In genomic region chr5:169634606-169635005, GRCh38 we compare ENCODE assay signal across 28 cellular contexts.
"Had no signal": no experiment of that assay in that cellular context is flagged by ENCODE, and none has a peak within 500 bp of the region (broad histone marks: within the 10 kb centered on the region; RNA-seq: fewer than 3 reads in every experiment).

No MANE protein-coding gene starts in this region.

- H3K27ac Mint-ChIP-seq: stimulated activated effector memory CD8-positive, alpha-beta T cell treated with anti-CD3 and anti-CD28 coated beads, Interleukin-12 subunit alpha, Interleukin-12 subunit beta, amount 100 ng/mL, for 72 hours; stimulated activated memory B cell treated with anti-CD40 and anti-IgM and Interleukin-4, amounts not matched to agents 10 μg/mL and 1 μg/mL and 100 μg/mL, for 72 hours; stimulated activated naive B cell treated with anti-CD40 and anti-IgM and Interleukin-4, amounts not matched to agents 10 μg/mL and 1 μg/mL and 100 μg/mL, for 72 hours; stimulated activated naive CD8-positive, alpha-beta T cell treated with anti-CD3 and anti-CD28 coated beads, Interleukin-15, amount 100 ng/mL, for 72 hours; stimulated activated naive CD8-positive, alpha-beta T cell treated with anti-CD3 and anti-CD28 coated beads, Interleukin-15, Interleukin-2, amounts not matched to agents 100 ng/mL and 50 ng/mL, for 24 hours; type B pancreatic cell had no signal

- H3K36me3 ChIP-seq: stomach, suprapubic skin, thoracic aorta, thyroid gland, tibial artery, tibial nerve, transverse colon, upper lobe of left lung, upper lobe of right lung, uterus, vagina had no signal

- DNase-seq: stimulated activated CD4-positive, alpha-beta T cell treated with anti-CD3 and anti-CD28 coated beads, Interleukin-2, amount 100 ng/mL, for 48 hours; stimulated activated CD4-positive, alpha-beta T cell treated with anti-CD3 and anti-CD28 coated beads, Interleukin-4, amount 100 ng/mL, for 1 hour; stimulated activated CD4-positive, alpha-beta T cell treated with anti-CD3 and anti-CD28 coated beads, Interleukin-4, amount 100 ng/mL, for 24 hours; stimulated activated CD4-positive, alpha-beta T cell treated with anti-CD3 and anti-CD28 coated beads, Interleukin-4, amount 100 ng/mL, for 4 hours; stimulated activated CD8-positive, alpha-beta memory T cell treated with anti-CD3 and anti-CD28 coated beads, Interleukin-4, amount 100 ng/mL, for 48 hours; stimulated activated naive B cell treated with anti-CD40 and anti-IgM and Interleukin-4, amounts not matched to agents 10 μg/mL and 1 μg/mL and 100 μg/mL, for 72 hours; stimulated activated naive CD4-positive, alpha-beta T cell; stimulated activated naive CD4-positive, alpha-beta T cell treated with Interleukin-2 at 50 U/mL for 16 hours; stimulated activated naive CD8-positive, alpha-beta T cell treated with anti-CD3 and anti-CD28 coated beads, Interleukin-15, amount 100 ng/mL, for 72 hours; stimulated activated naive CD8-positive, alpha-beta T cell treated with anti-CD3 and anti-CD28 coated beads, Interleukin-15, Interleukin-2, amounts not matched to agents 100 U/mL and 50 U/mL, for 24 hours; stomach; substantia nigra; testis; thyroid gland; tibial artery; transverse colon; trophoblast cell; upper lobe of left lung; upper lobe of right lung; uterus had no signal

- H3K36me3 Mint-ChIP-seq: type B pancreatic cell had no signal

- H3K27ac ChIP-seq: stomach, suprapubic skin, testis, thoracic aorta, thyroid gland, tibial artery, tibial nerve, transverse colon, upper lobe of left lung, upper lobe of right lung, uterus, vagina had no signal

- H3K9me3 ChIP-seq: testis, thoracic aorta, thyroid gland, upper lobe of right lung, uterus, vagina had no signal

- H3K4me3 ChIP-seq: stomach, suprapubic skin, testis, thoracic aorta, thyroid gland, tibial artery, tibial nerve, transverse colon, upper lobe of left lung, upper lobe of right lung, uterus, vagina had no signal

- H3K4me3 Mint-ChIP-seq: stimulated activated effector memory CD8-positive, alpha-beta T cell treated with anti-CD3 and anti-CD28 coated beads, Interleukin-12 subunit alpha, Interleukin-12 subunit beta, amount 100 ng/mL, for 72 hours; stimulated activated memory B cell treated with anti-CD40 and anti-IgM and Interleukin-4, amounts not matched to agents 10 μg/mL and 1 μg/mL and 100 μg/mL, for 72 hours; stimulated activated naive B cell treated with anti-CD40 and anti-IgM and Interleukin-4, amounts not matched to agents 10 μg/mL and 1 μg/mL and 100 μg/mL, for 72 hours; stimulated activated naive CD8-positive, alpha-beta T cell treated with anti-CD3 and anti-CD28 coated beads, Interleukin-15, amount 100 ng/mL, for 72 hours; stimulated activated naive CD8-positive, alpha-beta T cell treated with anti-CD3 and anti-CD28 coated beads, Interleukin-15, Interleukin-2, amounts not matched to agents 100 ng/mL and 50 ng/mL, for 24 hours; type B pancreatic cell had no signal

- H3K4me1 ChIP-seq: testis, transverse colon, upper lobe of right lung, uterus, vagina had no signal

- H3K27me3 ChIP-seq: testis, thyroid gland, upper lobe of left lung, uterus had no signal

- ATAC-seq: stimulated activated effector memory CD8-positive, alpha-beta T cell treated with anti-CD3 and anti-CD28 coated beads, Interleukin-12 subunit alpha, Interleukin-12 subunit beta, amount 100 ng/mL, for 72 hours; stimulated activated memory B cell treated with anti-CD40 and anti-IgM and Interleukin-4, amounts not matched to agents 10 μg/mL and 1 μg/mL and 100 μg/mL, for 72 hours; stimulated activated naive B cell treated with anti-CD40 and anti-IgM and Interleukin-4, amounts not matched to agents 10 μg/mL and 1 μg/mL and 100 μg/mL, for 72 hours; stimulated activated naive CD8-positive, alpha-beta T cell treated with anti-CD3 and anti-CD28 coated beads, Interleukin-15, amount 100 ng/mL, for 72 hours; stimulated activated naive CD8-positive, alpha-beta T cell treated with anti-CD3 and anti-CD28 coated beads, Interleukin-15, Interleukin-2, amounts not matched to agents 100 U/mL and 50 U/mL, for 24 hours; upper lobe of right lung had no signal

- H3K27me3 Mint-ChIP-seq: stimulated activated memory B cell treated with anti-CD40 and anti-IgM and Interleukin-4, amounts not matched to agents 10 μg/mL and 1 μg/mL and 100 μg/mL, for 72 hours had no signal
